Comparison of ENCODE assay signal across 8 cellular contexts in the genomic region with DNA sequence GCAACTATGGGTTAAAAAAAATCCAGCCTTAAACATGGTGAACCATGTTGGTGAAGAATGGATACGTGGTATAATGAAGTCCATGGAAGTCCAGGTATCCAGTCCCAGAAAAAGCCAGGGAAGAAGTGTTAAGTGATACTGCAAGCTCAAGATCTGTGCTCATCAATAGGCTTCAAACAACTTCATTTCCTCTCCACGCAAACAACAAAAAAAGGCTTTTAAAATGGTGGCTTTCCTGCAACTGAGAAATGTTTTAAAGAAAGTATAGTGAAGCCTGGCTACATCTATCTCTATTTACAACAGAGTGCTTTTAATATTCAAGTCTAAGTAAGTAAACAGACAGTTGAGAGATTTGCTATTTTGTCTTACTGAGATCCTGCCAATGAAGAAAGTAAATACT. TPM values are rescaled to one million over a fixed set of nuclear protein-coding genes. Genes with fewer than 3 reads are reported as not detected.
DNase-seq lines count a peak whose midpoint lies in the region; ATAC-seq, FAIRE-seq and TF ChIP-seq lines count a peak whose summit lies in the region.

No MANE protein-coding gene starts in this region.

- H3K9me1 ChIP-seq in endothelial cell of umbilical vein (replicated peaks; ENCODE audit: control insufficient read depth, extremely low read depth, insufficient read depth, low read length): no peaks in the 10 kb centered on the region

- intact Hi-C loops in endothelial cell of umbilical vein (cut with micrococcal nuclease) (loop anchor here (10.0 kb wide), 1 partner anchor 570 kb away; a partner anchor contains a TSS), prostate gland (cut with DNase I) (no loop called here)

- H3K27ac ChIP-seq in OCI-LY3 (ENCODE audit: low read length): no peak overlapping the region
- H3K27ac ChIP-seq in endothelial cell of umbilical vein (ENCODE audit: insufficient read depth, low read depth, low read length): no peak overlapping the region
- no peak overlapping the region for H3K27ac ChIP-seq in osteoblast (ENCODE audit: low read depth, low read length)
- no peak overlapping the region for H3K27ac ChIP-seq in prostate gland

- POLR2A ChIA-PET in endothelial cell of umbilical vein (lab: Charles Lee): no interaction called here

- H3K4me1 ChIP-seq in OCI-LY3 (ENCODE audit: low read length) (peaks cover 11% of the 10 kb centered on the region), endothelial cell of umbilical vein (ENCODE audit: control insufficient read depth, extremely low read depth, insufficient read depth, low read length) (peaks cover 15% of the 10 kb centered on the region), osteoblast (ENCODE audit: insufficient read depth, low read length) (peaks cover 18% of the 10 kb centered on the region), prostate gland (replicated peaks) (no peaks in the 10 kb centered on the region)

- 39% methylated on average over 2 of the region's 2 CpGs for WGBS in prostate gland

- TF ChIP-seq CTCF in OCI-LY3 (IDR thresholded peaks at IDR 0.05; ENCODE audit: low read depth, low read length): no peak
- no peak for TF ChIP-seq CTCF in endothelial cell of umbilical vein (IDR thresholded peaks at IDR 0.05; ENCODE audit: extremely low read depth in 1 of 2, insufficient read depth in 1 of 2, low read depth in 1 of 2, low read length in 2 of 2)
- TF ChIP-seq CTCF in osteoblast (IDR thresholded peaks at IDR 0.05; ENCODE audit: extremely low read depth, low read depth, low read length): no peak
- no peak for TF ChIP-seq CTCF in prostate gland (IDR thresholded peaks at IDR 0.05)

- DNase-seq in DMS53 treated with DMSO at 0.1 percent for 48 hours (lab: John Stamatoyannopoulos, UW; ENCODE audit: unreplicated experiment) (peak; percentile 44), endothelial cell of umbilical vein (ENCODE audit: low read depth, low spot score) (no peak), osteoblast (ENCODE audit: insufficient read length, low spot score, missing footprints) (no peak), iPS-NIHi7 (ENCODE audit: extremely low spot score) (no peak), SK-N-DZ (ENCODE audit: low spot score) (no peak), prostate gland (ENCODE audit: low spot score) (no peak)

- dilution Hi-C loops in endothelial cell of umbilical vein (cut with MboI; ENCODE audit: extremely low pct_ligation_motif_present, low sequenced_read_pairs): no loop called here

- no peak for TF ChIP-seq POLR2A in endothelial cell of umbilical vein (IDR thresholded peaks at IDR 0.05; ENCODE audit: low read depth, low read length)
- TF ChIP-seq POLR2A in prostate gland (IDR thresholded peaks at IDR 0.05): no peak

- no peak overlapping the region for H2AFZ ChIP-seq in OCI-LY3 (ENCODE audit: low read depth, low read length)
- H2AFZ ChIP-seq in endothelial cell of umbilical vein (ENCODE audit: low read depth, low read length): no peak overlapping the region
- peak overlapping the region; percentile 41 for H2AFZ ChIP-seq in osteoblast (ENCODE audit: low read length)

- H3K9ac ChIP-seq in OCI-LY3 (ENCODE audit: low read length) (peak overlapping the region; percentile 82), endothelial cell of umbilical vein (replicated peaks; ENCODE audit: extremely low read depth, insufficient read depth, low read length) (no peak overlapping the region)

- no peaks in the 10 kb centered on the region for H3K27me3 ChIP-seq in OCI-LY3 (ENCODE audit: low read depth, low read length)
- H3K27me3 ChIP-seq in endothelial cell of umbilical vein (ENCODE audit: control insufficient read depth in 2 of 2, insufficient read depth in 2 of 2, low read length in 2 of 2): no peaks in the 10 kb centered on the region
- no peaks in the 10 kb centered on the region for H3K27me3 ChIP-seq in osteoblast (ENCODE audit: insufficient read depth, low read length)
- no peaks in the 10 kb centered on the region for H3K27me3 ChIP-seq in prostate gland (replicated peaks; ENCODE audit: insufficient read depth)

- FAIRE-seq in endothelial cell of umbilical vein (lab: Jason Lieb, UNC): no peak

- H3K9me3 ChIP-seq in OCI-LY3 (ENCODE audit: insufficient read depth, low read length) (no peaks in the 10 kb centered on the region), endothelial cell of umbilical vein (replicated peaks; ENCODE audit: control insufficient read depth, insufficient read depth, low read length) (no peaks in the 10 kb centered on the region), osteoblast (ENCODE audit: low read depth, low read length) (no peaks in the 10 kb centered on the region), prostate gland (no peaks in the 10 kb centered on the region)

- peaks cover 65% of the 10 kb centered on the region for H3K79me2 ChIP-seq in OCI-LY3 (ENCODE audit: low read length)
- peaks cover 28% of the 10 kb centered on the region for H3K79me2 ChIP-seq in endothelial cell of umbilical vein (ENCODE audit: control insufficient read depth, insufficient read depth, low read length)
- peaks cover 57% of the 10 kb centered on the region for H3K79me2 ChIP-seq in osteoblast (ENCODE audit: insufficient read depth, low read length)

- H3K36me3 ChIP-seq in OCI-LY3 (replicated peaks; ENCODE audit: low read depth, low read length) (peaks cover 10% of the 10 kb centered on the region), endothelial cell of umbilical vein (ENCODE audit: control insufficient read depth in 2 of 2, extremely low read depth in 1 of 2, insufficient read depth in 2 of 2, low read length in 2 of 2) (no peaks in the 10 kb centered on the region), osteoblast (ENCODE audit: insufficient read depth, low read length) (no peaks in the 10 kb centered on the region), prostate gland (no peaks in the 10 kb centered on the region)

- CTCF ChIA-PET in endothelial cell of umbilical vein (lab: Charles Lee): interaction anchor here (1.1 to 1.6 kb wide), 5 partner anchors 18 to 40 kb away, joined by 3 to 5 read pairs (median 4); no protein-coding TSS in a partner anchor

- ATAC-seq in GM18502 (IDR thresholded peaks at IDR 0.05; ENCODE audit: poor library complexity, unreplicated experiment): no peak

- H4K20me1 ChIP-seq in OCI-LY3 (ENCODE audit: insufficient read depth, low read length): peaks cover 25% of the 10 kb centered on the region
- H4K20me1 ChIP-seq in endothelial cell of umbilical vein (replicated peaks; ENCODE audit: control insufficient read depth, extremely low read depth, insufficient read depth, low read length): peaks cover 3% of the 10 kb centered on the region
- peaks cover 18% of the 10 kb centered on the region for H4K20me1 ChIP-seq in osteoblast (ENCODE audit: insufficient read depth, low read length)

- H3K4me3 ChIP-seq in OCI-LY3 (ENCODE audit: low read length): peak overlapping the region; percentile 93
- H3K4me3 ChIP-seq in endothelial cell of umbilical vein (replicated peaks in 1 of 3; ENCODE audit: insufficient read depth in 1 of 3, low read depth in 1 of 3, low read length in 3 of 3): no peak overlapping the region
- peak overlapping the region; percentile 86 for H3K4me3 ChIP-seq in osteoblast (ENCODE audit: insufficient read depth, low read length)
- H3K4me3 ChIP-seq in prostate gland: peak overlapping the region in 1 of 2 donors; percentile 89

- H3K4me2 ChIP-seq in OCI-LY3 (ENCODE audit: low read length): peak overlapping the region; percentile 92
- peak overlapping the region; percentile 100 for H3K4me2 ChIP-seq in endothelial cell of umbilical vein (ENCODE audit: insufficient read depth, low read length)
- H3K4me2 ChIP-seq in osteoblast (ENCODE audit: insufficient read depth, low read length): peak overlapping the region; percentile 84

- BruUV-seq in endothelial cell of umbilical vein (replicated peaks; lab: Mats Ljungman, UMichigan): no TSS peak

TF ChIP-seq in endothelial cell of umbilical vein, 7 proteins besides CTCF, POLR2A, EP300 and RAD21:
- TF ChIP-seq POLR2AphosphoS5 (IDR thresholded peaks at IDR 0.05; ENCODE audit: insufficient read depth, low read depth, low read length) (no peak), JUN (IDR thresholded peaks at IDR 0.05; ENCODE audit: borderline replicate concordance, insufficient read depth, insufficient read length, low read depth) (no peak), MYC (IDR thresholded peaks at IDR 0.05; ENCODE audit: low read depth, low read length) (no peak), GATA2 (IDR thresholded peaks at IDR 0.05; ENCODE audit: insufficient read depth, insufficient read length, low read depth, low read length) (no peak), EZH2 (IDR thresholded peaks at IDR 0.05; ENCODE audit: borderline replicate concordance, low read depth, low read length, severe bottlenecking) (no peak), FOS (IDR thresholded peaks at IDR 0.05; ENCODE audit: borderline replicate concordance, insufficient read depth, low read length) (no peak)
- TF ChIP-seq, protein P1, sequence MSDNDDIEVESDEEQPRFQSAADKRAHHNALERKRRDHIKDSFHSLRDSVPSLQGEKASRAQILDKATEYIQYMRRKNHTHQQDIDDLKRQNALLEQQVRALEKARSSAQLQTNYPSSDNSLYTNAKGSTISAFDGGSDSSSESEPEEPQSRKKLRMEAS (IDR thresholded peaks at IDR 0.05; ENCODE audit: insufficient read depth, insufficient read length): no peak

RNA-seq across cellular contexts. Expression of a gene that starts 1.6 kb away (rescaled TPM):
- total RNA-seq in endothelial cell of umbilical vein (17.5 and 19.9 TPM in 2 replicates), osteoblast (18.0 and 19.5 TPM in 2 replicates), prostate gland (10 to 100 TPM; 16.2 to 48.6 TPM)
- 6.9 and 7.4 TPM in 2 replicates for polyA plus RNA-seq in endothelial cell of umbilical vein
- 6.3 and 7.6 TPM in 2 replicates for polyA plus RNA-seq in endothelial cell of umbilical vein (2011; cell fraction: cytosol; rRNA removed)
- polyA plus RNA-seq in endothelial cell of umbilical vein (2011; cell fraction: nucleus; rRNA removed): 25.5 and 25.8 TPM in 2 replicates
- 8.6 and 10.2 TPM in 2 replicates for polyA plus RNA-seq in endothelial cell of umbilical vein (2012)
- 18.7 and 22.5 TPM in 2 replicates for polyA minus RNA-seq in endothelial cell of umbilical vein
- polyA minus RNA-seq in endothelial cell of umbilical vein (2011; cell fraction: cytosol; rRNA and poly(A)+ RNA removed): 8.2 TPM
- 38.3 and 47.6 TPM in 2 replicates for polyA minus RNA-seq in endothelial cell of umbilical vein (2011; cell fraction: nucleus; rRNA and poly(A)+ RNA removed)
- polyA plus RNA-seq in SK-N-DZ (2014; cell fraction: cytosol; rRNA removed): 8.6 and 9.7 TPM in 2 replicates
- 18.1 and 23.1 TPM in 2 replicates for polyA plus RNA-seq in SK-N-DZ (2014; cell fraction: nucleus; rRNA removed)

Comparison
In these comparisons a context has a peak if more than half of its experiments do, and no peak if none do; other contexts are left out.
1. H3K4me3 ChIP-seq: peak in OCI-LY3 (single experiment) and osteoblast (single experiment); none in endothelial cell of umbilical vein (0 of 3).
2. Peak in every context shown above with its lines, with median percentiles within 50 percentile points of each other: H3K4me2 ChIP-seq.